Comparison of ENCODE assay signal across 8 cellular contexts in genomic region chr1:53196485-53197271, GRCh38. TPM values are rescaled to one million over a fixed set of nuclear protein-coding genes. Genes with fewer than 3 reads are reported as not detected.
DNase-seq lines count a peak whose midpoint lies in the region; TF ChIP-seq lines count a peak whose summit lies in the region.

TSS of gene CPT2 (plus strand) at chr1:53196824. CDS start at chr1:53196944, 120 bp downstream.

- peaks cover 26% of the 10 kb centered on the region for H3K4me1 Mint-ChIP-seq in neural crest cell

- H3K4me1 ChIP-seq in HEK293 (ENCODE audit: control insufficient read depth, insufficient read depth, low read length) = peaks cover 4% of the 10 kb centered on the region; the same call in 1 of the 2 replicates
- peaks cover 10% of the 10 kb centered on the region for H3K4me1 ChIP-seq in SJSA1 (replicated peaks)
- peaks cover 15 to 45% (median 34%) of the 10 kb centered on the region in 4 donors for H3K4me1 ChIP-seq in stomach

- no peak for TF ChIP-seq CTCF in HEK293 (tag by site-specific recombination; IDR thresholded peaks at IDR 0.05)
- no peak for TF ChIP-seq CTCF in foreskin fibroblast (IDR thresholded peaks at IDR 0.05; ENCODE audit: low read depth, low read length)
- no peak for TF ChIP-seq CTCF in neural crest cell (conservative IDR thresholded peaks at IDR 0.05)
- peak in 1 of 7 experiments; percentile 28 for TF ChIP-seq CTCF in stomach (IDR thresholded peaks at IDR 0.05)

- TF ChIP-seq POLR2A in stomach (IDR thresholded peaks at IDR 0.05) = peak in 2 of 4 donors; percentile 62 to 86

- CTCF ChIA-PET in HEK293 (lab: Yijun Ruan, JAX) = interaction anchor here (0.6 to 2.4 kb wide), 8 partner anchors 10 to 292 kb away, joined by 3 to 19 read pairs (median 5); no protein-coding TSS in a partner anchor

- peak within 1 kb of the TSS; percentile 74; the same call in 1 of the 2 replicates for H3K27ac ChIP-seq in HEK293 (ENCODE audit: extremely low read depth, low read depth, low read length)
- peak within 1 kb of the TSS; percentile 96 for H3K27ac ChIP-seq in SJSA1
- H3K27ac ChIP-seq in stomach = peak within 1 kb of the TSS; percentile 96 to 99 (median 99)

- DNase-seq in GDM1 (lab: John Stamatoyannopoulos, UW) = peak; percentile 93
- DNase-seq in MV-4-11 (lab: John Stamatoyannopoulos, UW) = peak; percentile 95
- DNase-seq in SJSA1 (ENCODE audit: low read depth in 1 of 2, low spot score in 2 of 2) = peak; percentile 93 to 95
- DNase-seq in activated gamma-delta T cell treated with anti-CD3 and anti-CD28 coated beads, Interleukin-2, amount 50 U/mL, for 16 hours (ENCODE audit: low read depth) = peak; percentile 86
- peak; percentile 92 to 97 for DNase-seq in foreskin fibroblast
- peak; percentile 80 for DNase-seq in neural crest cell (ENCODE audit: low read depth, low spot score)
- peak; percentile 96 for DNase-seq in stomach

- H3K27me3 Mint-ChIP-seq in neural crest cell (ENCODE audit: low read depth) = no peaks in the 10 kb centered on the region

- H3K27me3 ChIP-seq in SJSA1 (replicated peaks) = no peaks in the 10 kb centered on the region
- no peaks in the 10 kb centered on the region for H3K27me3 ChIP-seq in stomach

- TF ChIP-seq EP300 in stomach (IDR thresholded peaks at IDR 0.05) = no peak

- H3K9me3 Mint-ChIP-seq in neural crest cell = no peaks in the 10 kb centered on the region

- peak within 1 kb of the TSS; percentile 96 for H3K27ac Mint-ChIP-seq in neural crest cell (ENCODE audit: unreplicated experiment)

- intact Hi-C loops in stomach (cut with DNase I; ENCODE audit: low total_unique reads) = no loop called here

- H3K36me3 ChIP-seq in HEK293 (ENCODE audit: control insufficient read depth in 2 of 2, insufficient read depth in 1 of 2, low read length in 2 of 2) = peaks cover 0 to 20% of the 10 kb centered on the region in 2 experiments; a peak in 1 of 3 replicates
- H3K36me3 ChIP-seq in SJSA1 = peaks cover 17% of the 10 kb centered on the region
- H3K36me3 ChIP-seq in stomach = peaks cover 7 to 13% (median 13%) of the 10 kb centered on the region in 4 donors

- H3K4me3 Mint-ChIP-seq in neural crest cell = peak within 1 kb of the TSS; percentile 92

- H3K9me3 ChIP-seq in HEK293 (ENCODE audit: control insufficient read depth, insufficient read depth, low read depth, low read length) (no peaks in the 10 kb centered on the region), SJSA1 (replicated peaks) (no peaks in the 10 kb centered on the region; the same call in 1 of the 2 replicates), stomach (no peaks in the 10 kb centered on the region)

- POLR2A ChIA-PET in HEK293 (lab: Yijun Ruan, JAX) = interaction anchor here (1.5 kb wide), 1 partner anchor 275 kb away, joined by 5 read pairs; the partner anchor contains the start of gene ECHDC2

- 0 to 1% (median 1%) methylated on average over 32 to 57 of the region's 57 CpGs for WGBS in stomach, 5 donors

- peaks cover 7% of the 10 kb centered on the region for H3K36me3 Mint-ChIP-seq in neural crest cell (ENCODE audit: low read depth)

- H3K4me3 ChIP-seq in HEK293 (ENCODE audit: low read depth, low read length) = peak within 1 kb of the TSS; percentile 83
- H3K4me3 ChIP-seq in SJSA1 = peak within 1 kb of the TSS; percentile 94
- H3K4me3 ChIP-seq in foreskin fibroblast (ENCODE audit: low read depth in 1 of 2, low read length in 2 of 2) = peak within 1 kb of the TSS; percentile 87 to 90
- peak within 1 kb of the TSS; percentile 57 to 97 (median 82) for H3K4me3 ChIP-seq in stomach

TF ChIP-seq in HEK293, 187 proteins besides CTCF, POLR2A, EP300 and RAD21 (continues in another document):
- TF ChIP-seq ZNF211 (tag by site-specific recombination; IDR thresholded peaks at IDR 0.05; ENCODE audit: low read depth) (no peak), KLF7 (tag by site-specific recombination; IDR thresholded peaks at IDR 0.05; ENCODE audit: borderline replicate concordance) (no peak), ZNF292 (tag by site-specific recombination; IDR thresholded peaks at IDR 0.05; ENCODE audit: borderline replicate concordance, low read depth) (no peak), ZBTB20 (tag by site-specific recombination; IDR thresholded peaks at IDR 0.05) (peak; percentile 95), HOXC10 (CRISPR knock-in tag; IDR thresholded peaks at IDR 0.05) (0 out of 2 replicates have a peak, but pooled peaks have one; percentile 33), ZNF311 (tag by site-specific recombination; IDR thresholded peaks at IDR 0.05; ENCODE audit: borderline replicate concordance) (no peak), ZNF654 (tag by site-specific recombination; IDR thresholded peaks at IDR 0.05; ENCODE audit: low read depth) (no peak), ZBTB1 (tag by site-specific recombination; IDR thresholded peaks at IDR 0.05) (no peak), ZIC2 (tag by site-specific recombination; IDR thresholded peaks at IDR 0.05) (0 out of 2 replicates have a peak, but pooled peaks have one; percentile 15), ZNF677 (tag by site-specific recombination; IDR thresholded peaks at IDR 0.05) (0 out of 2 replicates have a peak, but pooled peaks have one; percentile 39), FEZF1 (tag by site-specific recombination; IDR thresholded peaks at IDR 0.05) (peak; percentile 76), GLIS1 (tag by site-specific recombination; IDR thresholded peaks at IDR 0.05) (no peak), OVOL3 (tag by site-specific recombination; IDR thresholded peaks at IDR 0.05) (no peak), ZNF529 (tag by site-specific recombination; IDR thresholded peaks at IDR 0.05; ENCODE audit: insufficient replicate concordance) (no peak), ZNF843 (tag by site-specific recombination; IDR thresholded peaks at IDR 0.05) (no peak), ZNF777 (tag by site-specific recombination; IDR thresholded peaks at IDR 0.05; ENCODE audit: borderline replicate concordance) (no peak), INSM2 (tag by site-specific recombination; IDR thresholded peaks at IDR 0.05) (no peak), ZNF19 (tag by site-specific recombination; IDR thresholded peaks at IDR 0.05; ENCODE audit: low read depth) (no peak), ELK4 (IDR thresholded peaks at IDR 0.05; ENCODE audit: borderline replicate concordance, low read depth, low read length) (peak; percentile 83; the same call in 1 of the 2 replicates), KLF16 (tag by site-specific recombination; IDR thresholded peaks at IDR 0.05) (peak; percentile 56; the same call in 1 of the 2 replicates), ZNF747 (tag by site-specific recombination; IDR thresholded peaks at IDR 0.05) (no peak), IKZF3 (tag by site-specific recombination; IDR thresholded peaks at IDR 0.05) (peak; percentile 90), ZNF274 (IDR thresholded peaks at IDR 0.05; ENCODE audit: low read length) (no peak), ZNF274 (tag by site-specific recombination; IDR thresholded peaks at IDR 0.05; ENCODE audit: borderline replicate concordance) (no peak)
- TF ChIP-seq, protein P1, sequence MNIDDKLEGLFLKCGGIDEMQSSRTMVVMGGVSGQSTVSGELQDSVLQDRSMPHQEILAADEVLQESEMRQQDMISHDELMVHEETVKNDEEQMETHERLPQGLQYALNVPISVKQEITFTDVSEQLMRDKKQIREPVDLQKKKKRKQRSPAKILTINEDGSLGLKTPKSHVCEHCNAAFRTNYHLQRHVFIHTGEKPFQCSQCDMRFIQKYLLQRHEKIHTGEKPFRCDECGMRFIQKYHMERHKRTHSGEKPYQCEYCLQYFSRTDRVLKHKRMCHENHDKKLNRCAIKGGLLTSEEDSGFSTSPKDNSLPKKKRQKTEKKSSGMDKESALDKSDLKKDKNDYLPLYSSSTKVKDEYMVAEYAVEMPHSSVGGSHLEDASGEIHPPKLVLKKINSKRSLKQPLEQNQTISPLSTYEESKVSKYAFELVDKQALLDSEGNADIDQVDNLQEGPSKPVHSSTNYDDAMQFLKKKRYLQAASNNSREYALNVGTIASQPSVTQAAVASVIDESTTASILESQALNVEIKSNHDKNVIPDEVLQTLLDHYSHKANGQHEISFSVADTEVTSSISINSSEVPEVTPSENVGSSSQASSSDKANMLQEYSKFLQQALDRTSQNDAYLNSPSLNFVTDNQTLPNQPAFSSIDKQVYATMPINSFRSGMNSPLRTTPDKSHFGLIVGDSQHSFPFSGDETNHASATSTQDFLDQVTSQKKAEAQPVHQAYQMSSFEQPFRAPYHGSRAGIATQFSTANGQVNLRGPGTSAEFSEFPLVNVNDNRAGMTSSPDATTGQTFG (tag by site-specific recombination; IDR thresholded peaks at IDR 0.05; ENCODE audit: borderline replicate concordance) = no peak

RNA-seq across cellular contexts. Expression of gene CPT2, which starts in this region (rescaled TPM):
- total RNA-seq in SJSA1 (2014; rRNA removed; shearing (Covaris generic)) = 12.1 and 23.5 TPM in 2 replicates
- 22.9 and 24.7 TPM in 2 replicates for total RNA-seq in neural crest cell
- 100 to 1,000 TPM in 1 of 5 donors, 10 to 100 TPM in 3, 1 to 10 TPM in 1; 2.3 to 221 (median 24.2) TPM for total RNA-seq in stomach
- 10 to 100 TPM; 12.3 to 30.5 (median 14.6) TPM for polyA plus RNA-seq in stomach

Comparison
In these comparisons a context has a peak if more than half of its experiments do, and no peak if none do; other contexts are left out.
1. Peak in every context shown above with its lines: DNase-seq, H3K4me3 ChIP-seq and H3K27ac ChIP-seq.